19 cellular contexts compared by ENCODE assay signal in the genomic region with DNA sequence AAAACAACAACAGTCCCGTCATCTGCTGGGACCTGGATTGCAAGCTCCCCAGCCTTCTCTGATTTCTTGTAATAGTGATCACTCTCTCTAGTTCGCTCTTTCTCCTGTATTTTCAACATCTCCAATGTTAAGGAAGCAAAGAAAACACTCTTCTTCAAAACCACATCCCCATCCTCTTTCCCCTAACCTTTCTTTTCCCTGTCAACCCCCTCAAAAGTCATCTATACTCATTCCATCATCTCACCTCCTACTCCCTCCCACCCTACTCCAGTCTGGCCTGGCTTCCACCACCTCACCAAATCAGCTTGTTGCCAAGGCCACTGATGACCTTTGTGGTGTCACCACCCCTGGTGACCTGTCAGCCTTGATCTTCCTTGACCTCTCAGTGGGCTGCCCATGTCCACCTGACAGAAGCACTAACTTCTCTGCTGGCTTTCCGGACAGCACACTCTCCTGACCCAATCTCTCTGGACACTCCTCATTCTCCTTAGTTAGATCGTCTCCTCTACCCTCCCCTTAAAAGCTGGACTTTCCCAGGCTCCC. TPM values are rescaled to one million over a fixed set of nuclear protein-coding genes. Genes with fewer than 3 reads are reported as not detected.
DNase-seq lines count a peak whose midpoint lies in the region; ATAC-seq and TF ChIP-seq lines count a peak whose summit lies in the region.
"Had no signal": no experiment of that assay in that cellular context is flagged by ENCODE, and none has a peak within 500 bp of the region (broad histone marks: within the 10 kb centered on the region; RNA-seq: fewer than 3 reads in every experiment).

No MANE protein-coding gene starts in this region.

- no peak for ATAC-seq in activated CD4-positive, alpha-beta T cell treated with anti-CD3 and anti-CD28 coated beads for 36 hours
- ATAC-seq in gastroesophageal sphincter (no peak), GM19455 (IDR thresholded peaks at IDR 0.05; ENCODE audit: unreplicated experiment) (no peak)
- ATAC-seq: psoas muscle had no signal

- no peak for TF ChIP-seq EP300 in gastroesophageal sphincter (IDR thresholded peaks at IDR 0.05)

- no peaks in the 10 kb centered on the region for H3K9me3 Mint-ChIP-seq in activated CD4-positive, alpha-beta T cell treated with anti-CD3 and anti-CD28 coated beads for 36 hours (ENCODE audit: low read depth)
- H3K9me3 Mint-ChIP-seq in activated T-helper 1 cell treated with anti-CD3 and anti-CD28 coated beads, Interleukin-12 subunit alpha, Interleukin-12 subunit beta, Interleukin-2, Interleukin-4 antibody, amounts not matched to agents 30 ng/mL and 10 ng/mL and 1 ng/mL, durations not matched to agents 14 hours and 24 hours and 36 hours, result no peaks in the 10 kb centered on the region
- peaks cover 21% of the 10 kb centered on the region for H3K9me3 Mint-ChIP-seq in mesothelial cell of epicardium

- DNase-seq in activated CD4-positive, alpha-beta T cell treated with anti-CD3 and anti-CD28 coated beads for 36 hours, result no peak
- DNase-seq in activated CD4-positive, alpha-beta T cell treated with anti-CD3 and anti-CD28 coated beads for 4 hours, result no peak
- DNase-seq in CD1c-positive myeloid dendritic cell (ENCODE audit: extremely low spot score), result peak; percentile 2
- DNase-seq in activated T-helper 1 cell treated with anti-CD3 and anti-CD28 coated beads, Interleukin-12 subunit alpha, Interleukin-12 subunit beta, Interleukin-2, Interleukin-4 antibody, amounts not matched to agents 30 ng/mL and 10 ng/mL and 1 ng/mL, durations not matched to agents 14 hours and 24 hours and 36 hours (ENCODE audit: low spot score), result no peak
- no peak for DNase-seq in mesothelial cell of epicardium (ENCODE audit: low spot score in 2 of 2, unreplicated experiment in 2 of 2)
- no peak for DNase-seq in UCSD-AML1 (lab: John Stamatoyannopoulos, UW; ENCODE audit: unreplicated experiment)
- DNase-seq: activated gamma-delta T cell; effector CD8-positive, alpha-beta T cell; Karpas-422; NCI-H1048; NCI-H2029; psoas muscle; Right ventricle myocardium superior; substantia nigra had no signal

- peaks cover 27% of the 10 kb centered on the region for H3K36me3 Mint-ChIP-seq in activated CD4-positive, alpha-beta T cell treated with anti-CD3 and anti-CD28 coated beads for 36 hours (ENCODE audit: low read depth)
- H3K36me3 Mint-ChIP-seq in activated T-helper 1 cell treated with anti-CD3 and anti-CD28 coated beads, Interleukin-12 subunit alpha, Interleukin-12 subunit beta, Interleukin-2, Interleukin-4 antibody, amounts not matched to agents 30 ng/mL and 10 ng/mL and 1 ng/mL, durations not matched to agents 14 hours and 24 hours and 36 hours (ENCODE audit: low read depth), result peaks cover 23% of the 10 kb centered on the region
- H3K36me3 Mint-ChIP-seq in mesothelial cell of epicardium, result peaks cover 17% of the 10 kb centered on the region

- H3K4me3 ChIP-seq in gastroesophageal sphincter, result no peak overlapping the region
- H3K4me3 ChIP-seq: esophagus muscularis mucosa, psoas muscle, skin epidermis had no signal

- WGBS in gastroesophageal sphincter (ENCODE audit: low coverage in 1 of 2), 2 donors, result 76 to 80% methylated on average over 4 of the region's 4 CpGs

- TF ChIP-seq CTCF in mesothelial cell of epicardium (IDR thresholded peaks at IDR 0.05; ENCODE audit: unreplicated experiment) (no peak), gastroesophageal sphincter (IDR thresholded peaks at IDR 0.05) (no peak)

- no peaks in the 10 kb centered on the region for H3K27me3 Mint-ChIP-seq in activated CD4-positive, alpha-beta T cell treated with anti-CD3 and anti-CD28 coated beads for 36 hours
- H3K27me3 Mint-ChIP-seq in activated T-helper 1 cell treated with anti-CD3 and anti-CD28 coated beads, Interleukin-12 subunit alpha, Interleukin-12 subunit beta, Interleukin-2, Interleukin-4 antibody, amounts not matched to agents 30 ng/mL and 10 ng/mL and 1 ng/mL, durations not matched to agents 14 hours and 24 hours and 36 hours (ENCODE audit: insufficient read depth), result no peaks in the 10 kb centered on the region
- H3K27me3 Mint-ChIP-seq in mesothelial cell of epicardium (ENCODE audit: low read depth), result no peaks in the 10 kb centered on the region

- no peaks in the 10 kb centered on the region for H3K27me3 ChIP-seq in gastroesophageal sphincter
- H3K27me3 ChIP-seq: esophagus muscularis mucosa had no signal

- CTCF ChIA-PET in activated CD4-positive, alpha-beta T cell treated with anti-CD3 and anti-CD28 coated beads for 36 hours (lab: Charles Lee), result no interaction called here

- H3K4me3 Mint-ChIP-seq in activated CD4-positive, alpha-beta T cell treated with anti-CD3 and anti-CD28 coated beads for 36 hours, result peak overlapping the region; percentile 32
- peak overlapping the region; percentile 75 for H3K4me3 Mint-ChIP-seq in activated T-helper 1 cell treated with anti-CD3 and anti-CD28 coated beads, Interleukin-12 subunit alpha, Interleukin-12 subunit beta, Interleukin-2, Interleukin-4 antibody, amounts not matched to agents 30 ng/mL and 10 ng/mL and 1 ng/mL, durations not matched to agents 14 hours and 24 hours and 36 hours
- peak overlapping the region; percentile 31 for H3K4me3 Mint-ChIP-seq in mesothelial cell of epicardium

- H3K27ac ChIP-seq in gastroesophageal sphincter, result no peak overlapping the region
- H3K27ac ChIP-seq: esophagus muscularis mucosa, psoas muscle, skin epidermis, VCaP had no signal

- POLR2A ChIA-PET in activated CD4-positive, alpha-beta T cell treated with anti-CD3 and anti-CD28 coated beads for 36 hours (lab: Charles Lee), result no interaction called here

- peak overlapping the region; percentile 73 for H3K27ac Mint-ChIP-seq in activated CD4-positive, alpha-beta T cell treated with anti-CD3 and anti-CD28 coated beads for 36 hours
- H3K27ac Mint-ChIP-seq in activated T-helper 1 cell treated with anti-CD3 and anti-CD28 coated beads, Interleukin-12 subunit alpha, Interleukin-12 subunit beta, Interleukin-2, Interleukin-4 antibody, amounts not matched to agents 30 ng/mL and 10 ng/mL and 1 ng/mL, durations not matched to agents 14 hours and 24 hours and 36 hours, result peak overlapping the region; percentile 84
- H3K27ac Mint-ChIP-seq in mesothelial cell of epicardium, result peak overlapping the region; percentile 51

- H3K9me3 ChIP-seq in gastroesophageal sphincter, result no peaks in the 10 kb centered on the region
- H3K9me3 ChIP-seq: psoas muscle had no signal

- intact Hi-C loops in activated CD4-positive, alpha-beta T cell treated with anti-CD3 and anti-CD28 coated beads for 36 hours (cut with DNase I, micrococcal nuclease), result no loop called here
- intact Hi-C loops in activated T-helper 1 cell treated with anti-CD3 and anti-CD28 coated beads, Interleukin-12 subunit alpha, Interleukin-12 subunit beta, Interleukin-2, Interleukin-4 antibody, amounts not matched to agents 30 ng/mL and 10 ng/mL and 1 ng/mL, durations not matched to agents 14 hours and 24 hours and 36 hours (cut with micrococcal nuclease), result loop anchor here (10.0 kb wide), 1 partner anchor 539 kb away; the partner anchor contains the start of genes HCFC1 and TMEM187

- H3K4me1 Mint-ChIP-seq in activated CD4-positive, alpha-beta T cell treated with anti-CD3 and anti-CD28 coated beads for 36 hours, result peaks cover 34% of the 10 kb centered on the region
- H3K4me1 Mint-ChIP-seq in activated T-helper 1 cell treated with anti-CD3 and anti-CD28 coated beads, Interleukin-12 subunit alpha, Interleukin-12 subunit beta, Interleukin-2, Interleukin-4 antibody, amounts not matched to agents 30 ng/mL and 10 ng/mL and 1 ng/mL, durations not matched to agents 14 hours and 24 hours and 36 hours (ENCODE audit: low read depth), result peaks cover 34% of the 10 kb centered on the region
- peaks cover 20% of the 10 kb centered on the region for H3K4me1 Mint-ChIP-seq in mesothelial cell of epicardium

- TF ChIP-seq POLR2A in gastroesophageal sphincter (IDR thresholded peaks at IDR 0.05), result no peak

- peaks cover 0 to 27% of the 10 kb centered on the region in 2 donors for H3K36me3 ChIP-seq in gastroesophageal sphincter

- H3K4me1 ChIP-seq in gastroesophageal sphincter, result peaks cover 5 to 35% (median 11%) of the 10 kb centered on the region in 3 donors
- H3K4me1 ChIP-seq: psoas muscle had no signal

RNA-seq across cellular contexts. Expression of gene FAM3A, which starts 2.3 kb away (rescaled TPM):
- total RNA-seq in activated CD4-positive, alpha-beta T cell treated with anti-CD3 and anti-CD28 coated beads for 36 hours, result 10 to 100 TPM; 27.6 to 30.5 TPM
- 35.9 and 40.1 TPM in 2 replicates for total RNA-seq in activated T-helper 1 cell treated with anti-CD3 and anti-CD28 coated beads, Interleukin-12 subunit alpha, Interleukin-12 subunit beta, Interleukin-2, Interleukin-4 antibody, amounts not matched to agents 30 ng/mL and 10 ng/mL and 1 ng/mL, durations not matched to agents 14 hours and 24 hours and 36 hours
- total RNA-seq in mesothelial cell of epicardium, result 39.1 to 42.9 TPM (median 41.1 TPM) in 3 replicates
- 10 to 100 TPM; 36.6 to 44.4 (median 40.5) TPM for total RNA-seq in gastroesophageal sphincter

RNA-seq across cellular contexts. Expression of gene SLC10A3, which starts 23.3 kb away (rescaled TPM):
- 10 to 100 TPM; 10.4 to 11.3 TPM for total RNA-seq in activated CD4-positive, alpha-beta T cell treated with anti-CD3 and anti-CD28 coated beads for 36 hours
- total RNA-seq in activated T-helper 1 cell treated with anti-CD3 and anti-CD28 coated beads, Interleukin-12 subunit alpha, Interleukin-12 subunit beta, Interleukin-2, Interleukin-4 antibody, amounts not matched to agents 30 ng/mL and 10 ng/mL and 1 ng/mL, durations not matched to agents 14 hours and 24 hours and 36 hours, result 19.9 and 23.1 TPM in 2 replicates
- total RNA-seq in mesothelial cell of epicardium (30.1 to 30.8 TPM (median 30.2 TPM) in 3 replicates), gastroesophageal sphincter (10 to 100 TPM; 21.7 to 40.0 (median 31.8) TPM)

RNA-seq across cellular contexts. Expression of gene UBL4A, which starts 27.3 kb away (rescaled TPM):
- 10 to 100 TPM; 45.2 to 47.6 TPM for total RNA-seq in activated CD4-positive, alpha-beta T cell treated with anti-CD3 and anti-CD28 coated beads for 36 hours
- total RNA-seq in activated T-helper 1 cell treated with anti-CD3 and anti-CD28 coated beads, Interleukin-12 subunit alpha, Interleukin-12 subunit beta, Interleukin-2, Interleukin-4 antibody, amounts not matched to agents 30 ng/mL and 10 ng/mL and 1 ng/mL, durations not matched to agents 14 hours and 24 hours and 36 hours, result 59.2 and 63.5 TPM in 2 replicates
- total RNA-seq in mesothelial cell of epicardium (28.4 to 29.3 TPM (median 29.2 TPM) in 3 replicates), gastroesophageal sphincter (10 to 100 TPM; 35.9 to 80.2 (median 47.0) TPM)

RNA-seq across cellular contexts. Expression of gene G6PD, which starts 32.9 kb away (rescaled TPM):
- 10 to 100 TPM; 63.1 to 72.5 TPM for total RNA-seq in activated CD4-positive, alpha-beta T cell treated with anti-CD3 and anti-CD28 coated beads for 36 hours
- total RNA-seq in activated T-helper 1 cell treated with anti-CD3 and anti-CD28 coated beads, Interleukin-12 subunit alpha, Interleukin-12 subunit beta, Interleukin-2, Interleukin-4 antibody, amounts not matched to agents 30 ng/mL and 10 ng/mL and 1 ng/mL, durations not matched to agents 14 hours and 24 hours and 36 hours, result 72.4 and 74.8 TPM in 2 replicates
- total RNA-seq in mesothelial cell of epicardium (54.4 to 56.5 TPM (median 55.8 TPM) in 3 replicates), gastroesophageal sphincter (10 to 100 TPM; 15.9 to 26.0 (median 22.1) TPM)

RNA-seq across cellular contexts. Expression of gene IKBKG, which starts 33.7 kb away (rescaled TPM):
- 10 to 100 TPM; 32.7 to 33.0 TPM for total RNA-seq in activated CD4-positive, alpha-beta T cell treated with anti-CD3 and anti-CD28 coated beads for 36 hours
- 40.7 and 41.2 TPM in 2 replicates for total RNA-seq in activated T-helper 1 cell treated with anti-CD3 and anti-CD28 coated beads, Interleukin-12 subunit alpha, Interleukin-12 subunit beta, Interleukin-2, Interleukin-4 antibody, amounts not matched to agents 30 ng/mL and 10 ng/mL and 1 ng/mL, durations not matched to agents 14 hours and 24 hours and 36 hours
- 19.1 to 20.6 TPM (median 19.1 TPM) in 3 replicates for total RNA-seq in mesothelial cell of epicardium
- 10 to 100 TPM; 14.0 to 22.6 (median 15.2) TPM for total RNA-seq in gastroesophageal sphincter
